ENCODE assay signal across 12 cellular contexts in genomic region chr3:8546609-8547008, GRCh38. TPM values are rescaled to one million over a fixed set of nuclear protein-coding genes. Genes with fewer than 3 reads are reported as not detected.
A peak's percentile ranks its signal among the peaks of the same experiment; 100 is the strongest.
DNase-seq lines count a peak whose midpoint lies in the region; ATAC-seq and TF ChIP-seq lines count a peak whose summit lies in the region.
"Had no signal": no experiment of that assay in that cellular context is flagged by ENCODE, and none has a peak within 500 bp of the region (broad histone marks: within the 10 kb centered on the region; RNA-seq: fewer than 3 reads in every experiment).

No MANE protein-coding gene starts in this region.

- peaks cover 62% of the 10 kb centered on the region for H3K36me3 Mint-ChIP-seq in chondrocyte (ENCODE audit: low read depth)
- H3K36me3 Mint-ChIP-seq in endodermal cell (ENCODE audit: low read depth) = peaks cover 36% of the 10 kb centered on the region
- H3K36me3 Mint-ChIP-seq: CD8-positive, alpha-beta memory T cell had no signal

- H4K20me1 ChIP-seq in IMR-90 (ENCODE audit: insufficient read depth, low read length) = no peaks in the 10 kb centered on the region
- H4K20me1 ChIP-seq: BLaER1 had no signal

- H3K79me1 ChIP-seq in IMR-90 (ENCODE audit: low read depth in 1 of 2, low read length in 2 of 2) = no peaks in the 10 kb centered on the region

- H2BK5ac ChIP-seq in IMR-90 (ENCODE audit: low read depth, low read length, poor library complexity, severe bottlenecking) = no peak overlapping the region

- no peak overlapping the region for H4K5ac ChIP-seq in IMR-90 (ENCODE audit: low read depth, low read length)

- H3K14ac ChIP-seq in IMR-90 (replicated peaks; ENCODE audit: low read depth, low read length) = no peak overlapping the region

- TF ChIP-seq POLR2A in IMR-90 (IDR thresholded peaks at IDR 0.05; ENCODE audit: low read depth, low read length) = no peak

- TF ChIP-seq CTCF in IMR-90 (conservative IDR thresholded peaks at IDR 0.05; ENCODE audit: low read depth, low read length) (no peak), chondrocyte (IDR thresholded peaks at IDR 0.05) (no peak), psoas muscle (IDR thresholded peaks at IDR 0.05) (no peak), endodermal cell (conservative IDR thresholded peaks at IDR 0.05) (no peak)

- H4K8ac ChIP-seq in IMR-90 (ENCODE audit: low read depth in 2 of 2, low read length in 2 of 2) = no peak overlapping the region

- H3K56ac ChIP-seq in IMR-90 (ENCODE audit: extremely low read depth, insufficient read depth, low read length) = no peak overlapping the region

- no peak overlapping the region for H3K4ac ChIP-seq in IMR-90 (ENCODE audit: low read depth, low read length)

- in situ Hi-C loops in IMR-90 (cut with MboI; ENCODE audit: low sequenced_read_pairs) = no loop called here

- H3K4me1 ChIP-seq in IMR-90 (ENCODE audit: control insufficient read depth, insufficient read depth, low read length) (0 out of 2 replicates have a peak, but pooled peaks cover 2% of the 10 kb centered on the region), psoas muscle (peaks cover 30% of the 10 kb centered on the region), endodermal cell (ENCODE audit: control insufficient read depth, insufficient read depth, low read length) (no peaks in the 10 kb centered on the region)
- H3K4me1 ChIP-seq: A549 had no signal

- H3K4me3 Mint-ChIP-seq in chondrocyte (ENCODE audit: unreplicated experiment) (no peak overlapping the region), endodermal cell (no peak overlapping the region)
- H3K4me3 Mint-ChIP-seq: CD8-positive, alpha-beta memory T cell had no signal

- no peak overlapping the region for H3K4me2 ChIP-seq in IMR-90 (ENCODE audit: low read depth, low read length)
- H3K4me2 ChIP-seq: A549, BLaER1 had no signal

- no peak for TF ChIP-seq RAD21 in IMR-90 (IDR thresholded peaks at IDR 0.05; ENCODE audit: low read length)

- no peak for ATAC-seq in IMR-90 (ENCODE audit: low read depth)
- no peak for ATAC-seq in psoas muscle
- ATAC-seq: A549, HCT116 had no signal

- H3K4me3 ChIP-seq in IMR-90 (ENCODE audit: insufficient read depth, low read depth, low read length) (no peak overlapping the region), psoas muscle (no peak overlapping the region), endodermal cell (ENCODE audit: low read length) (no peak overlapping the region)
- H3K4me3 ChIP-seq: A549, BLaER1 had no signal

- peaks cover 3% of the 10 kb centered on the region; the same call in 1 of the 2 replicates for H3K9me1 ChIP-seq in IMR-90 (ENCODE audit: insufficient read depth, low read length)

- peaks cover 45% of the 10 kb centered on the region for H3K4me1 Mint-ChIP-seq in chondrocyte (ENCODE audit: low read depth)
- H3K4me1 Mint-ChIP-seq in endodermal cell = no peaks in the 10 kb centered on the region
- H3K4me1 Mint-ChIP-seq: CD8-positive, alpha-beta memory T cell had no signal

- dilution Hi-C loops in IMR-90 (cut with HindIII; ENCODE audit: low sequenced_read_pairs, unreplicated experiment) = no loop called here

- H3K9ac ChIP-seq in IMR-90 (ENCODE audit: low read depth, low read length) = no peak overlapping the region
- no peak overlapping the region for H3K9ac ChIP-seq in endodermal cell (ENCODE audit: extremely low read depth, low read length, poor library complexity, severe bottlenecking)
- H3K9ac ChIP-seq: BLaER1 had no signal

- no TSS peak for BruUV-seq in IMR-90 (replicated peaks; lab: Mats Ljungman, UMichigan)

- no peak overlapping the region for H2AK9ac ChIP-seq in IMR-90 (replicated peaks; ENCODE audit: low read depth, low read length, poor library complexity)

- peaks cover 27% of the 10 kb centered on the region for H3K36me3 ChIP-seq in IMR-90 (ENCODE audit: control insufficient read depth, insufficient read depth, low read length)
- H3K36me3 ChIP-seq in psoas muscle (ENCODE audit: insufficient read depth in 1 of 2, low read depth in 1 of 2) = peaks cover 9 to 96% of the 10 kb centered on the region in 2 donors
- peaks cover 94% of the 10 kb centered on the region for H3K36me3 ChIP-seq in endodermal cell (ENCODE audit: control insufficient read depth, insufficient read depth, low read length)
- H3K36me3 ChIP-seq: BLaER1 had no signal

- no peak overlapping the region for H3K18ac ChIP-seq in IMR-90 (ENCODE audit: low read depth, low read length)

- no peak overlapping the region for H3K23ac ChIP-seq in IMR-90 (ENCODE audit: low read depth, low read length)

- H3K27ac ChIP-seq in IMR-90 (ENCODE audit: insufficient read depth, low read length) = no peak overlapping the region
- H3K27ac ChIP-seq in psoas muscle = peak overlapping the region; percentile 63
- H3K27ac ChIP-seq in endodermal cell (ENCODE audit: low read depth, low read length) = no peak overlapping the region
- H3K27ac ChIP-seq: A549, BLaER1, HL-60 had no signal

- no peak for DNase-seq in IMR-90
- no peak for DNase-seq in chondrocyte (ENCODE audit: low spot score)
- no peak for DNase-seq in psoas muscle
- no peak for DNase-seq in activated naive CD4-positive, alpha-beta T cell treated with Interleukin-2 at 50 U/mL for 16 hours
- DNase-seq in epidermal melanocyte (ENCODE audit: insufficient read length, low spot score) = no peak
- no peak for DNase-seq in endodermal cell
- DNase-seq: CD8-positive, alpha-beta memory T cell; DMS 273 treated with DMSO at 0.1 percent for 48 hours had no signal

- H2BK15ac ChIP-seq in IMR-90 (ENCODE audit: low read depth, low read length) = no peak overlapping the region; the same call in 2 of the 3 replicates

- POLR2A ChIA-PET in IMR-90 (lab: Charles Lee; ENCODE audit: unreplicated experiment) = no interaction called here

- H3K27me3 ChIP-seq in IMR-90 (ENCODE audit: control insufficient read depth, insufficient read depth, low read length) (no peaks in the 10 kb centered on the region), psoas muscle (ENCODE audit: insufficient read depth in 3 of 3, low read length in 2 of 3) (no peaks in the 10 kb centered on the region), endodermal cell (ENCODE audit: control insufficient read depth, insufficient read depth, low read length, poor library complexity, severe bottlenecking) (no peaks in the 10 kb centered on the region)
- H3K27me3 ChIP-seq: BLaER1 had no signal

- H2BK120ac ChIP-seq in IMR-90 (ENCODE audit: low read depth, low read length) = no peak overlapping the region

- no CpG with 5 or more reads among the region's 4 CpGs for WGBS in IMR-90 (ENCODE audit: extremely low coverage in 2 of 2, insufficient read length in 1 of 2), 2 experiments
- WGBS in psoas muscle, 3 donors = 48 to 58% (median 52%) methylated on average over 4 of the region's 4 CpGs
- WGBS in endodermal cell (ENCODE audit: insufficient coverage in 1 of 2, insufficient read length in 1 of 2), 2 experiments = 71% methylated on average over 4 of the region's 4 CpGs

- no peaks in the 10 kb centered on the region for H3K27me3 Mint-ChIP-seq in chondrocyte (ENCODE audit: low read depth)
- H3K27me3 Mint-ChIP-seq in endodermal cell (ENCODE audit: insufficient read depth) = no peaks in the 10 kb centered on the region
- H3K27me3 Mint-ChIP-seq: CD8-positive, alpha-beta memory T cell had no signal

- H3K27ac Mint-ChIP-seq in chondrocyte (ENCODE audit: unreplicated experiment) (peak overlapping the region; percentile 80), endodermal cell (no peak overlapping the region)
- H3K27ac Mint-ChIP-seq: CD8-positive, alpha-beta memory T cell had no signal

- H3K9me3 ChIP-seq in IMR-90 (ENCODE audit: control insufficient read depth, insufficient read depth, low read length) (no peaks in the 10 kb centered on the region), psoas muscle (no peaks in the 10 kb centered on the region), endodermal cell (ENCODE audit: control insufficient read depth, low read length) (no peaks in the 10 kb centered on the region)
- H3K9me3 ChIP-seq: A549, BLaER1 had no signal

- H3K9me3 Mint-ChIP-seq in chondrocyte (ENCODE audit: low read depth) = no peaks in the 10 kb centered on the region
- H3K9me3 Mint-ChIP-seq in endodermal cell = no peaks in the 10 kb centered on the region
- H3K9me3 Mint-ChIP-seq: CD8-positive, alpha-beta memory T cell had no signal

- CTCF ChIA-PET in IMR-90 (lab: Yijun Ruan, JAX) = no interaction called here

- intact Hi-C loops in IMR-90 (cut with micrococcal nuclease) = no loop called here
- intact Hi-C loops in psoas muscle (cut with DNase I) = no loop called here

- 0 out of 2 replicates have a peak overlapping the region, but pooled peaks have one; percentile 16 for H2AK5ac ChIP-seq in IMR-90 (ENCODE audit: low read depth, low read length)

- H2BK20ac ChIP-seq in IMR-90 (ENCODE audit: low read depth, low read length) = no peak overlapping the region

- no peak overlapping the region for H4K91ac ChIP-seq in IMR-90 (ENCODE audit: insufficient read depth, low read depth, low read length)

- no peak overlapping the region for H2AFZ ChIP-seq in IMR-90 (replicated peaks; ENCODE audit: low read length, poor library complexity)

TF ChIP-seq in IMR-90, 13 proteins besides CTCF, POLR2A, EP300 and RAD21 (continues in another document):
- TF ChIP-seq NFE2L2 (IDR thresholded peaks at IDR 0.05; ENCODE audit: low read depth, low read length) (no peak), MXI1 (IDR thresholded peaks at IDR 0.05; ENCODE audit: borderline replicate concordance, low read depth, low read length) (no peak), RFX5 (IDR thresholded peaks at IDR 0.05; ENCODE audit: low read depth, low read length) (no peak), CEBPB (IDR thresholded peaks at IDR 0.05; ENCODE audit: low read depth, low read length) (no peak), USF2 (IDR thresholded peaks at IDR 0.05; ENCODE audit: low read depth, low read length) (no peak), BHLHE40 (IDR thresholded peaks at IDR 0.05; ENCODE audit: low read depth, low read length) (no peak), MAZ (IDR thresholded peaks at IDR 0.05; ENCODE audit: borderline replicate concordance, low read depth, low read length) (no peak), SMC3 (IDR thresholded peaks at IDR 0.05; ENCODE audit: low read depth, low read length) (no peak)

RNA-seq across cellular contexts. Expression of gene LMCD1, which starts 45.0 kb away (rescaled TPM):
- total RNA-seq in IMR-90 (2012; rRNA removed) (33.6 and 50.0 TPM in 2 replicates), chondrocyte (260 to 268 TPM (median 263 TPM) in 3 replicates), psoas muscle (1,000 to 10,000 TPM in 1 of 4 donors, 100 to 1,000 TPM in 3; 340 to 1,074 (median 476) TPM), endodermal cell (10 to 100 TPM; 20.7 to 35.7 TPM)
- polyA plus RNA-seq in IMR-90 (2012; rRNA removed) (43.1 and 53.8 TPM in 2 replicates), psoas muscle (1,000 to 10,000 TPM in 1 of 3 donors, 100 to 1,000 TPM in 1, 10 to 100 TPM in 1; 83.0 to 1,120 (median 129) TPM)
- 47.4 and 70.5 TPM in 2 replicates for polyA plus RNA-seq in IMR-90 (2012; cell fraction: cytosol; rRNA removed)
- polyA plus RNA-seq in IMR-90 (2012; cell fraction: nucleus; rRNA removed; ENCODE audit: low replicate concordance) = 28.7 and 43.9 TPM in 2 replicates
- 32.7 TPM for polyA plus RNA-seq in endodermal cell (2013, experiment 1 of 2)
- polyA plus RNA-seq in endodermal cell (2013, experiment 2 of 2) = 42.3 TPM
